ENCODE assay signal across 1 cellular context in the genomic region with DNA sequence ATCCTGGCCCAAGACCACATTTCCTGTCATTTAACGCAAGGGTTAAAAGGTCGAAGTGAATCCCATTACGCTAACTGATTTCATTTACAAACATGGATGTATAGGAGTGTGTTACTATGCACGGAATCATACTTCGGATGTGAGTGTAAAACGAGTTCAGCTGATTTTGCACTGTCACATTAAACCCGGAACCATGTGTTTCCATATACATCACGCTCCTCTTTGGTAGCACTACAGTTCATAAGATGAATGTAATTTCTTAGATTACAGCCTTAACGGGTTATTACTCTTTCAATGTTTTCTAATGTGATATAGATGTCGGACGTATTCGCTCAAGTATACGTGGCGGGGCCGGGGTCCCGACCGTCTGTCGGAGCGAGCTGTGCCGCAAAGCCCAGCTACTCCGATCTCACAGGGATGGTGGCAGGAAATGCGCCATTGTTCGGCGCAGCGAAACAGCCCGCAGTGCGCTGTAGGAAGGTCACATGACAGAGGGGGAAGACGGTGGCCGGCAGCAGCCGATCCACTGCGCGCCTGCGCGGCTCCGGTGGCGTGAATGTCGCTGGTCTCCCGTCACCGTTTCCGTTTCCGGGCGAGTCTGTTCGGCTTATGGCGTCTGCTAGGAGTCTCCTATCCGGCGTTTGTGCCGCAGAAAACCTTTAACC.
TF ChIP-seq lines count a peak whose summit lies in the region.

No MANE protein-coding gene starts in this region.

TF ChIP-seq in K562, 482 proteins besides CTCF, POLR2A, EP300 and RAD21 (continued from another document and continues in another):
- TF ChIP-seq, protein P1, sequence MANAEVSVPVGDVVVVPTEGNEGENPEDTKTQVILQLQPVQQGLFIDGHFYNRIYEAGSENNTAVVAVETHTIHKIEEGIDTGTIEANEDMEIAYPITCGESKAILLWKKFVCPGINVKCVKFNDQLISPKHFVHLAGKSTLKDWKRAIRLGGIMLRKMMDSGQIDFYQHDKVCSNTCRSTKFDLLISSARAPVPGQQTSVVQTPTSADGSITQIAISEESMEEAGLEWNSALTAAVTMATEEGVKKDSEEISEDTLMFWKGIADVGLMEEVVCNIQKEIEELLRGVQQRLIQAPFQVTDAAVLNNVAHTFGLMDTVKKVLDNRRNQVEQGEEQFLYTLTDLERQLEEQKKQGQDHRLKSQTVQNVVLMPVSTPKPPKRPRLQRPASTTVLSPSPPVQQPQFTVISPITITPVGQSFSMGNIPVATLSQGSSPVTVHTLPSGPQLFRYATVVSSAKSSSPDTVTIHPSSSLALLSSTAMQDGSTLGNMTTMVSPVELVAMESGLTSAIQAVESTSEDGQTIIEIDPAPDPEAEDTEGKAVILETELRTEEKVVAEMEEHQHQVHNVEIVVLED (CRISPR knock-in tag; IDR thresholded peaks at IDR 0.05) = peak; percentile 15; the same call in 1 of the 2 replicates
- TF ChIP-seq, protein P2, sequence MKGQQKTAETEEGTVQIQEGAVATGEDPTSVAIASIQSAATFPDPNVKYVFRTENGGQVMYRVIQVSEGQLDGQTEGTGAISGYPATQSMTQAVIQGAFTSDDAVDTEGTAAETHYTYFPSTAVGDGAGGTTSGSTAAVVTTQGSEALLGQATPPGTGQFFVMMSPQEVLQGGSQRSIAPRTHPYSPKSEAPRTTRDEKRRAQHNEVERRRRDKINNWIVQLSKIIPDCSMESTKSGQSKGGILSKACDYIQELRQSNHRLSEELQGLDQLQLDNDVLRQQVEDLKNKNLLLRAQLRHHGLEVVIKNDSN (CRISPR knock-in tag; IDR thresholded peaks at IDR 0.05) = peak; percentile 15; the same call in 1 of the 2 replicates
- TF ChIP-seq ZNF717 (CRISPR knock-in tag; IDR thresholded peaks at IDR 0.05) (no peak), XRCC5 (IDR thresholded peaks at IDR 0.05; ENCODE audit: low read depth, low read length) (no peak), CREB1 (IDR thresholded peaks at IDR 0.05) (no peak), CREB1 (CRISPR knock-in tag; IDR thresholded peaks at IDR 0.05) (peak; percentile 26; the same call in 1 of the 2 replicates), L3MBTL2 (IDR thresholded peaks at IDR 0.05) (no peak), POU5F1 (IDR thresholded peaks at IDR 0.05; ENCODE audit: borderline replicate concordance, low read depth, low read length, partially characterized antibody) (no peak), GABPA (tag; conservative IDR thresholded peaks at IDR 0.05; ENCODE audit: low read depth) (peak; percentile 87), ERF (CRISPR knock-in tag; IDR thresholded peaks at IDR 0.05) (no peak), FIP1L1 (IDR thresholded peaks at IDR 0.05; ENCODE audit: low read depth, low read length, poor library complexity, severe bottlenecking) (no peak), GABPB1 (CRISPR knock-in tag; IDR thresholded peaks at IDR 0.05) (peak; percentile 55; the same call in 1 of the 2 replicates), POLR3A (IDR thresholded peaks at IDR 0.05; ENCODE audit: borderline replicate concordance, extremely low read depth, insufficient read depth, insufficient read length) (no peak), ZNF274 (IDR thresholded peaks at IDR 0.05; ENCODE audit: borderline replicate concordance, low read depth, low read length) (no peak), HNRNPLL (IDR thresholded peaks at IDR 0.05; ENCODE audit: low read depth, low read length, poor library complexity, severe bottlenecking) (no peak), ZBTB8A (IDR thresholded peaks at IDR 0.05; ENCODE audit: partially characterized antibody) (no peak), MAFK (IDR thresholded peaks at IDR 0.05; ENCODE audit: low read length) (no peak), CBX1 (IDR thresholded peaks at IDR 0.05; ENCODE audit: low read depth) (peak; percentile 74; the same call in 1 of the 2 replicates), ATF7 (IDR thresholded peaks at IDR 0.05) (no peak), HCFC1 (IDR thresholded peaks at IDR 0.05; ENCODE audit: low read depth, low read length) (peak; percentile 22; the same call in 1 of the 2 replicates), ZNF780A (CRISPR knock-in tag; IDR thresholded peaks at IDR 0.05) (no peak), ATF1 (CRISPR knock-in tag; IDR thresholded peaks at IDR 0.05) (no peak), ATF1 (tag; IDR thresholded peaks at IDR 0.05) (peak; percentile 64; the same call in 1 of the 2 replicates), KAT2B (IDR thresholded peaks at IDR 0.05; ENCODE audit: low read depth, low read length) (no peak)
- TF ChIP-seq, protein P3, sequence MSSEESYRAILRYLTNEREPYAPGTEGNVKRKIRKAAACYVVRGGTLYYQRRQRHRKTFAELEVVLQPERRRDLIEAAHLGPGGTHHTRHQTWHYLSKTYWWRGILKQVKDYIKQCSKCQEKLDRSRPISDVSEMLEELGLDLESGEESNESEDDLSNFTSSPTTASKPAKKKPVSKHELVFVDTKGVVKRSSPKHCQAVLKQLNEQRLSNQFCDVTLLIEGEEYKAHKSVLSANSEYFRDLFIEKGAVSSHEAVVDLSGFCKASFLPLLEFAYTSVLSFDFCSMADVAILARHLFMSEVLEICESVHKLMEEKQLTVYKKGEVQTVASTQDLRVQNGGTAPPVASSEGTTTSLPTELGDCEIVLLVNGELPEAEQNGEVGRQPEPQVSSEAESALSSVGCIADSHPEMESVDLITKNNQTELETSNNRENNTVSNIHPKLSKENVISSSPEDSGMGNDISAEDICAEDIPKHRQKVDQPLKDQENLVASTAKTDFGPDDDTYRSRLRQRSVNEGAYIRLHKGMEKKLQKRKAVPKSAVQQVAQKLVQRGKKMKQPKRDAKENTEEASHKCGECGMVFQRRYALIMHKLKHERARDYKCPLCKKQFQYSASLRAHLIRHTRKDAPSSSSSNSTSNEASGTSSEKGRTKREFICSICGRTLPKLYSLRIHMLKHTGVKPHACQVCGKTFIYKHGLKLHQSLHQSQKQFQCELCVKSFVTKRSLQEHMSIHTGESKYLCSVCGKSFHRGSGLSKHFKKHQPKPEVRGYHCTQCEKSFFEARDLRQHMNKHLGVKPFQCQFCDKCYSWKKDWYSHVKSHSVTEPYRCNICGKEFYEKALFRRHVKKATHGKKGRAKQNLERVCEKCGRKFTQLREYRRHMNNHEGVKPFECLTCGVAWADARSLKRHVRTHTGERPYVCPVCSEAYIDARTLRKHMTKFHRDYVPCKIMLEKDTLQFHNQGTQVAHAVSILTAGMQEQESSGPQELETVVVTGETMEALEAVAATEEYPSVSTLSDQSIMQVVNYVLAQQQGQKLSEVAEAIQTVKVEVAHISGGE (CRISPR knock-in tag; IDR thresholded peaks at IDR 0.05) = no peak
- TF ChIP-seq, protein P4, sequence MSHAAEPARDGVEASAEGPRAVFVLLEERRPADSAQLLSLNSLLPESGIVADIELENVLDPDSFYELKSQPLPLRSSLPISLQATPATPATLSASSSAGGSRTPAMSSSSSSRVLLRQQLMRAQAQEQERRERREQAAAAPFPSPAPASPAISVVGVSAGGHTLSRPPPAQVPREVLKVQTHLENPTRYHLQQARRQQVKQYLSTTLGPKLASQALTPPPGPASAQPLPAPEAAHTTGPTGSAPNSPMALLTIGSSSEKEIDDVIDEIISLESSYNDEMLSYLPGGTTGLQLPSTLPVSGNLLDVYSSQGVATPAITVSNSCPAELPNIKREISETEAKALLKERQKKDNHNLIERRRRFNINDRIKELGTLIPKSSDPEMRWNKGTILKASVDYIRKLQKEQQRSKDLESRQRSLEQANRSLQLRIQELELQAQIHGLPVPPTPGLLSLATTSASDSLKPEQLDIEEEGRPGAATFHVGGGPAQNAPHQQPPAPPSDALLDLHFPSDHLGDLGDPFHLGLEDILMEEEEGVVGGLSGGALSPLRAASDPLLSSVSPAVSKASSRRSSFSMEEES (CRISPR knock-in tag; IDR thresholded peaks at IDR 0.05) = peak; percentile 97
- TF ChIP-seq, protein P5, sequence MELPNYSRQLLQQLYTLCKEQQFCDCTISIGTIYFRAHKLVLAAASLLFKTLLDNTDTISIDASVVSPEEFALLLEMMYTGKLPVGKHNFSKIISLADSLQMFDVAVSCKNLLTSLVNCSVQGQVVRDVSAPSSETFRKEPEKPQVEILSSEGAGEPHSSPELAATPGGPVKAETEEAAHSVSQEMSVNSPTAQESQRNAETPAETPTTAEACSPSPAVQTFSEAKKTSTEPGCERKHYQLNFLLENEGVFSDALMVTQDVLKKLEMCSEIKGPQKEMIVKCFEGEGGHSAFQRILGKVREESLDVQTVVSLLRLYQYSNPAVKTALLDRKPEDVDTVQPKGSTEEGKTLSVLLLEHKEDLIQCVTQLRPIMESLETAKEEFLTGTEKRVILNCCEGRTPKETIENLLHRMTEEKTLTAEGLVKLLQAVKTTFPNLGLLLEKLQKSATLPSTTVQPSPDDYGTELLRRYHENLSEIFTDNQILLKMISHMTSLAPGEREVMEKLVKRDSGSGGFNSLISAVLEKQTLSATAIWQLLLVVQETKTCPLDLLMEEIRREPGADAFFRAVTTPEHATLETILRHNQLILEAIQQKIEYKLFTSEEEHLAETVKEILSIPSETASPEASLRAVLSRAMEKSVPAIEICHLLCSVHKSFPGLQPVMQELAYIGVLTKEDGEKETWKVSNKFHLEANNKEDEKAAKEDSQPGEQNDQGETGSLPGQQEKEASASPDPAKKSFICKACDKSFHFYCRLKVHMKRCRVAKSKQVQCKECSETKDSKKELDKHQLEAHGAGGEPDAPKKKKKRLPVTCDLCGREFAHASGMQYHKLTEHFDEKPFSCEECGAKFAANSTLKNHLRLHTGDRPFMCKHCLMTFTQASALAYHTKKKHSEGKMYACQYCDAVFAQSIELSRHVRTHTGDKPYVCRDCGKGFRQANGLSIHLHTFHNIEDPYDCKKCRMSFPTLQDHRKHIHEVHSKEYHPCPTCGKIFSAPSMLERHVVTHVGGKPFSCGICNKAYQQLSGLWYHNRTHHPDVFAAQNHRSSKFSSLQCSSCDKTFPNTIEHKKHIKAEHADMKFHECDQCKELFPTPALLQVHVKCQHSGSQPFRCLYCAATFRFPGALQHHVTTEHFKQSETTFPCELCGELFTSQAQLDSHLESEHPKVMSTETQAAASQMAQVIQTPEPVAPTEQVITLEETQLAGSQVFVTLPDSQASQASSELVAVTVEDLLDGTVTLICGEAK (IDR thresholded peaks at IDR 0.05) = peak; percentile 71
- TF ChIP-seq, protein P5 (CRISPR knock-in tag; IDR thresholded peaks at IDR 0.05) = no peak
- TF ChIP-seq, protein P6, sequence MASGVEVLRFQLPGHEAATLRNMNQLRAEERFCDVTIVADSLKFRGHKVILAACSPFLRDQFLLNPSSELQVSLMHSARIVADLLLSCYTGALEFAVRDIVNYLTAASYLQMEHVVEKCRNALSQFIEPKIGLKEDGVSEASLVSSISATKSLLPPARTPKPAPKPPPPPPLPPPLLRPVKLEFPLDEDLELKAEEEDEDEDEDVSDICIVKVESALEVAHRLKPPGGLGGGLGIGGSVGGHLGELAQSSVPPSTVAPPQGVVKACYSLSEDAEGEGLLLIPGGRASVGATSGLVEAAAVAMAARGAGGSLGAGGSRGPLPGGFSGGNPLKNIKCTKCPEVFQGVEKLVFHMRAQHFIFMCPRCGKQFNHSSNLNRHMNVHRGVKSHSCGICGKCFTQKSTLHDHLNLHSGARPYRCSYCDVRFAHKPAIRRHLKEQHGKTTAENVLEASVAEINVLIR (CRISPR knock-in tag; IDR thresholded peaks at IDR 0.05) = peak; percentile 70
- TF ChIP-seq, protein P7, sequence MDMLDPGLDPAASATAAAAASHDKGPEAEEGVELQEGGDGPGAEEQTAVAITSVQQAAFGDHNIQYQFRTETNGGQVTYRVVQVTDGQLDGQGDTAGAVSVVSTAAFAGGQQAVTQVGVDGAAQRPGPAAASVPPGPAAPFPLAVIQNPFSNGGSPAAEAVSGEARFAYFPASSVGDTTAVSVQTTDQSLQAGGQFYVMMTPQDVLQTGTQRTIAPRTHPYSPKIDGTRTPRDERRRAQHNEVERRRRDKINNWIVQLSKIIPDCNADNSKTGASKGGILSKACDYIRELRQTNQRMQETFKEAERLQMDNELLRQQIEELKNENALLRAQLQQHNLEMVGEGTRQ (CRISPR knock-in tag; IDR thresholded peaks at IDR 0.05) = peak; percentile 91
- TF ChIP-seq, protein P8, sequence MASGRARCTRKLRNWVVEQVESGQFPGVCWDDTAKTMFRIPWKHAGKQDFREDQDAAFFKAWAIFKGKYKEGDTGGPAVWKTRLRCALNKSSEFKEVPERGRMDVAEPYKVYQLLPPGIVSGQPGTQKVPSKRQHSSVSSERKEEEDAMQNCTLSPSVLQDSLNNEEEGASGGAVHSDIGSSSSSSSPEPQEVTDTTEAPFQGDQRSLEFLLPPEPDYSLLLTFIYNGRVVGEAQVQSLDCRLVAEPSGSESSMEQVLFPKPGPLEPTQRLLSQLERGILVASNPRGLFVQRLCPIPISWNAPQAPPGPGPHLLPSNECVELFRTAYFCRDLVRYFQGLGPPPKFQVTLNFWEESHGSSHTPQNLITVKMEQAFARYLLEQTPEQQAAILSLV (tag; IDR thresholded peaks at IDR 0.05) = no peak
- TF ChIP-seq, protein P9, sequence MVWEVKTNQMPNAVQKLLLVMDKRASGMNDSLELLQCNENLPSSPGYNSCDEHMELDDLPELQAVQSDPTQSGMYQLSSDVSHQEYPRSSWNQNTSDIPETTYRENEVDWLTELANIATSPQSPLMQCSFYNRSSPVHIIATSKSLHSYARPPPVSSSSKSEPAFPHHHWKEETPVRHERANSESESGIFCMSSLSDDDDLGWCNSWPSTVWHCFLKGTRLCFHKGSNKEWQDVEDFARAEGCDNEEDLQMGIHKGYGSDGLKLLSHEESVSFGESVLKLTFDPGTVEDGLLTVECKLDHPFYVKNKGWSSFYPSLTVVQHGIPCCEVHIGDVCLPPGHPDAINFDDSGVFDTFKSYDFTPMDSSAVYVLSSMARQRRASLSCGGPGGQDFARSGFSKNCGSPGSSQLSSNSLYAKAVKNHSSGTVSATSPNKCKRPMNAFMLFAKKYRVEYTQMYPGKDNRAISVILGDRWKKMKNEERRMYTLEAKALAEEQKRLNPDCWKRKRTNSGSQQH (CRISPR knock-in tag; IDR thresholded peaks at IDR 0.05) = no peak
